Comparison of ENCODE assay signal across 1 cellular context in genomic region chr17:48644910-48645557, GRCh38.
TF ChIP-seq lines count a peak whose summit lies in the region.

No MANE protein-coding gene starts in this region.

TF ChIP-seq in GM23338, 12 proteins besides CTCF, POLR2A, EP300 and RAD21 (continued from another document):
- no peak for TF ChIP-seq ZNF462 (CRISPR knock-in tag; IDR thresholded peaks at IDR 0.05)
- no peak for TF ChIP-seq CREB1 (CRISPR knock-in tag; IDR thresholded peaks at IDR 0.05; ENCODE audit: low read depth)
- no peak for TF ChIP-seq JUNB (IDR thresholded peaks at IDR 0.05; ENCODE audit: unreplicated experiment)
- TF ChIP-seq EZH2 (IDR thresholded peaks at IDR 0.05; ENCODE audit: low read depth, unreplicated experiment): peak; percentile 20
